1 cellular context compared by ENCODE assay signal in the genomic region with DNA sequence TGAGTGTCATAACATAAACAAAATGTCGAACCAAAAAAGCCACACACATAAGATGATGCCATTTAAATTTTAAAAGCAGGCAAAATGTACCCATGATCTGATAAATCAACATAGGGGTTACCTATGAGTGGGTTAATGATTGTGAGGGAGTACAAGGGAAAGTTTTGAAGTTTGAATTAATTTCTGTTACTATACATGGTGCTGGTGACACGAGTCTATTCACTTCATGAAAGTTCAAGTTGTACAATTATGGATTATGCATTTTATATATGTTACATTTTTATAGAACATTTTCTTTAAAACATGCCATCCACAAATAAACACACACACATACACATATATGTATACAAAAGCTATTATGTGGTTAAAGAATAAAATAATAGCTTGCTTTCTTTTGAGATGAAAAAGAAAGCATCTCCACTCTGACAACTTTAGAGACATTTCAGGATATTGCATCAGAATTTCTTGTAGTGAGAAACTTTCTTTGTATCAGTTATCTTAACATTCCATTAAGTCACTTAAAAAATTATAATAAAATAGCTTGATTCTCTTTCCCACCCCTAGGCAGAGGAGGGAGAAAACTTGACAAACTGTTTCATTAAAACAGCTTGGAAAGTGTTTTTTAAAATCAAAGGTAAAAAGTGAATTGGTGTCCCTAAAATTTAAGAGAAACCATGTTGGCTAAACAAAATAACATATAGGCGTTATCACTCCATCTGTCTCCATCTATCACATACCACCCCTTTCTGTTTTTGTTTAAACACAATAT.
A peak's percentile ranks its signal among the peaks of the same experiment; 100 is the strongest.
TF ChIP-seq lines count a peak whose summit lies in the region.

No MANE protein-coding gene starts in this region.

TF ChIP-seq in K562, 482 proteins besides CTCF, POLR2A, EP300 and RAD21 (continued from another document and continues in another):
- TF ChIP-seq GABPB2 (CRISPR knock-in tag; conservative IDR thresholded peaks at IDR 0.05) (no peak), SAFB (IDR thresholded peaks at IDR 0.05; ENCODE audit: borderline replicate concordance, low read depth, low read length) (no peak), ZNF239 (CRISPR knock-in tag; IDR thresholded peaks at IDR 0.05) (peak; percentile 25; the same call in 1 of the 2 replicates), UBTF (IDR thresholded peaks at IDR 0.05; ENCODE audit: borderline replicate concordance in 1 of 2, low read depth in 2 of 2, low read length in 2 of 2) (no peak), JUN (IDR thresholded peaks at IDR 0.05; ENCODE audit: borderline replicate concordance, low read depth, low read length) (no peak), JUN (CRISPR knock-in tag; IDR thresholded peaks at IDR 0.05; ENCODE audit: borderline replicate concordance) (no peak), BCL6 (CRISPR knock-in tag; IDR thresholded peaks at IDR 0.05) (no peak), ZNF586 (CRISPR knock-in tag; conservative IDR thresholded peaks at IDR 0.05) (no peak), ZNF143 (CRISPR knock-in tag; IDR thresholded peaks at IDR 0.05) (no peak), MTA1 (IDR thresholded peaks at IDR 0.05; ENCODE audit: borderline replicate concordance) (no peak), RBBP5 (IDR thresholded peaks at IDR 0.05; ENCODE audit: borderline replicate concordance, insufficient read depth, low read length, poor library complexity, severe bottlenecking) (no peak), TEAD1 (CRISPR knock-in tag; IDR thresholded peaks at IDR 0.05) (no peak), ZNF57 (CRISPR knock-in tag; IDR thresholded peaks at IDR 0.05) (no peak), ELF4 (CRISPR knock-in tag; IDR thresholded peaks at IDR 0.05) (no peak), MEF2A (IDR thresholded peaks at IDR 0.05; ENCODE audit: control insufficient read depth, low read depth, low read length) (no peak), KLF6 (CRISPR knock-in tag; IDR thresholded peaks at IDR 0.05; ENCODE audit: borderline replicate concordance) (0 out of 2 replicates have a peak, but pooled peaks have one; percentile 62), PML (IDR thresholded peaks at IDR 0.05; ENCODE audit: low read length) (no peak), SMAD3 (CRISPR knock-in tag; conservative IDR thresholded peaks at IDR 0.05) (0 out of 2 replicates have a peak, but pooled peaks have one; percentile 6), MYBL2 (IDR thresholded peaks at IDR 0.05; ENCODE audit: low read depth) (no peak), MYBL2 (CRISPR knock-in tag; IDR thresholded peaks at IDR 0.05; ENCODE audit: borderline replicate concordance) (no peak), RAD51 (IDR thresholded peaks at IDR 0.05; ENCODE audit: borderline replicate concordance, low read depth) (no peak), CEBPG (CRISPR knock-in tag; IDR thresholded peaks at IDR 0.05) (no peak), CEBPG (tag; conservative IDR thresholded peaks at IDR 0.05 in 1 of 2, IDR thresholded peaks at IDR 0.05 in 1 of 2) (peak; percentile 91), ATF4 (CRISPR knock-in tag; IDR thresholded peaks at IDR 0.05) (peak; percentile 90), CBX2 (IDR thresholded peaks at IDR 0.05; ENCODE audit: insufficient read depth, low read length, poor library complexity, severe bottlenecking) (no peak), SP1 (CRISPR knock-in tag; IDR thresholded peaks at IDR 0.05) (no peak), ZNF445 (CRISPR knock-in tag; IDR thresholded peaks at IDR 0.05; ENCODE audit: low read depth) (no peak), ZNF212 (CRISPR knock-in tag; IDR thresholded peaks at IDR 0.05) (no peak), REST (CRISPR knock-in tag; IDR thresholded peaks at IDR 0.05; ENCODE audit: low read depth) (no peak), ZFPM2 (CRISPR knock-in tag; IDR thresholded peaks at IDR 0.05) (no peak)
- TF ChIP-seq, protein P1, sequence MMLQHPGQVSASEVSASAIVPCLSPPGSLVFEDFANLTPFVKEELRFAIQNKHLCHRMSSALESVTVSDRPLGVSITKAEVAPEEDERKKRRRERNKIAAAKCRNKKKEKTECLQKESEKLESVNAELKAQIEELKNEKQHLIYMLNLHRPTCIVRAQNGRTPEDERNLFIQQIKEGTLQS (IDR thresholded peaks at IDR 0.05) = peak; percentile 24; the same call in 1 of the 2 replicates
- TF ChIP-seq, protein P1 (CRISPR knock-in tag; conservative IDR thresholded peaks at IDR 0.05) = no peak
- TF ChIP-seq, protein P2, sequence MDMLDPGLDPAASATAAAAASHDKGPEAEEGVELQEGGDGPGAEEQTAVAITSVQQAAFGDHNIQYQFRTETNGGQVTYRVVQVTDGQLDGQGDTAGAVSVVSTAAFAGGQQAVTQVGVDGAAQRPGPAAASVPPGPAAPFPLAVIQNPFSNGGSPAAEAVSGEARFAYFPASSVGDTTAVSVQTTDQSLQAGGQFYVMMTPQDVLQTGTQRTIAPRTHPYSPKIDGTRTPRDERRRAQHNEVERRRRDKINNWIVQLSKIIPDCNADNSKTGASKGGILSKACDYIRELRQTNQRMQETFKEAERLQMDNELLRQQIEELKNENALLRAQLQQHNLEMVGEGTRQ (CRISPR knock-in tag; IDR thresholded peaks at IDR 0.05) = no peak
- TF ChIP-seq, protein P3, sequence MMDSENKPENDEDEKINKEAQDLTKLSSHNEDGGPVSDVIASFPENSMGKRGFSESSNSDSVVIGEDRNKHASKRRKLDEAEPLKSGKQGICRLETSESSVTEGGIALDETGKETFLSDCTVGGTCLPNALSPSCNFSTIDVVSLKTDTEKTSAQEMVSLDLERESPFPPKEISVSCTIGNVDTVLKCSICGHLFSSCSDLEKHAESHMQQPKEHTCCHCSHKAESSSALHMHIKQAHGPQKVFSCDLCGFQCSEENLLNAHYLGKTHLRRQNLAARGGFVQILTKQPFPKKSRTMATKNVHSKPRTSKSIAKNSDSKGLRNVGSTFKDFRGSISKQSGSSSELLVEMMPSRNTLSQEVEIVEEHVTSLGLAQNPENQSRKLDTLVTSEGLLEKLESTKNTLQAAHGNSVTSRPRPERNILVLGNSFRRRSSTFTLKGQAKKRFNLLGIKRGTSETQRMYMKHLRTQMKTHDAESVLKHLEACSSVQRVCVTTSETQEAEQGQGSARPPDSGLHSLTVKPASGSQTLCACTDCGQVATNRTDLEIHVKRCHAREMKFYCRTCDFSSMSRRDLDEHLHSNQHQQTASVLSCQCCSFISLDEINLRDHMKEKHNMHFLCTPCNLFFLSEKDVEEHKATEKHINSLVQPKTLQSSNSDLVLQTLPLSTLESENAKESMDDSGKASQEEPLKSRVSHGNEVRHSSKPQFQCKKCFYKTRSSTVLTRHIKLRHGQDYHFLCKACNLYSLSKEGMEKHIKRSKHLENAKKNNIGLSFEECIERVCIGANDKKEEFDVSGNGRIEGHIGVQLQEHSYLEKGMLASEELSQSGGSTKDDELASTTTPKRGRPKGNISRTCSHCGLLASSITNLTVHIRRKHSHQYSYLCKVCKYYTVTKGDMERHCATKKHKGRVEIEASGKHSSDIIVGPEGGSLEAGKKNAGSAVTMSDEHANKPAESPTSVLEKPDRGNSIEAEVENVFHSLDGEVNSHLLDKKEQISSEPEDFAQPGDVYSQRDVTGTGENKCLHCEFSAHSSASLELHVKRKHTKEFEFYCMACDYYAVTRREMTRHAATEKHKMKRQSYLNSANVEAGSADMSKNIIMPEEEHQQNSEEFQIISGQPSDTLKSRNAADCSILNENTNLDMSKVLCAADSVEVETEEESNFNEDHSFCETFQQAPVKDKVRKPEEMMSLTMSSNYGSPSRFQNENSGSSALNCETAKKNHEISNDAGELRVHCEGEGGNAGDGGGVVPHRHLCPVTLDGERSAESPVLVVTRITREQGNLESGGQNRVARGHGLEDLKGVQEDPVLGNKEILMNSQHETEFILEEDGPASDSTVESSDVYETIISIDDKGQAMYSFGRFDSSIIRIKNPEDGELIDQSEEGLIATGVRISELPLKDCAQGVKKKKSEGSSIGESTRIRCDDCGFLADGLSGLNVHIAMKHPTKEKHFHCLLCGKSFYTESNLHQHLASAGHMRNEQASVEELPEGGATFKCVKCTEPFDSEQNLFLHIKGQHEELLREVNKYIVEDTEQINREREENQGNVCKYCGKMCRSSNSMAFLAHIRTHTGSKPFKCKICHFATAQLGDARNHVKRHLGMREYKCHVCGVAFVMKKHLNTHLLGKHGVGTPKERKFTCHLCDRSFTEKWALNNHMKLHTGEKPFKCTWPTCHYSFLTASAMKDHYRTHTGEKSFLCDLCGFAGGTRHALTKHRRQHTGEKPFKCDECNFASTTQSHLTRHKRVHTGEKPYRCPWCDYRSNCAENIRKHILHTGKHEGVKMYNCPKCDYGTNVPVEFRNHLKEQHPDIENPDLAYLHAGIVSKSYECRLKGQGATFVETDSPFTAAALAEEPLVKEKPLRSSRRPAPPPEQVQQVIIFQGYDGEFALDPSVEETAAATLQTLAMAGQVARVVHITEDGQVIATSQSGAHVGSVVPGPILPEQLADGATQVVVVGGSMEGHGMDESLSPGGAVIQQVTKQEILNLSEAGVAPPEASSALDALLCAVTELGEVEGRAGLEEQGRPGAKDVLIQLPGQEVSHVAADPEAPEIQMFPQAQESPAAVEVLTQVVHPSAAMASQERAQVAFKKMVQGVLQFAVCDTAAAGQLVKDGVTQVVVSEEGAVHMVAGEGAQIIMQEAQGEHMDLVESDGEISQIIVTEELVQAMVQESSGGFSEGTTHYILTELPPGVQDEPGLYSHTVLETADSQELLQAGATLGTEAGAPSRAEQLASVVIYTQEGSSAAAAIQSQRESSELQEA (IDR thresholded peaks at IDR 0.05; ENCODE audit: low read depth) = no peak
- TF ChIP-seq, protein P4, sequence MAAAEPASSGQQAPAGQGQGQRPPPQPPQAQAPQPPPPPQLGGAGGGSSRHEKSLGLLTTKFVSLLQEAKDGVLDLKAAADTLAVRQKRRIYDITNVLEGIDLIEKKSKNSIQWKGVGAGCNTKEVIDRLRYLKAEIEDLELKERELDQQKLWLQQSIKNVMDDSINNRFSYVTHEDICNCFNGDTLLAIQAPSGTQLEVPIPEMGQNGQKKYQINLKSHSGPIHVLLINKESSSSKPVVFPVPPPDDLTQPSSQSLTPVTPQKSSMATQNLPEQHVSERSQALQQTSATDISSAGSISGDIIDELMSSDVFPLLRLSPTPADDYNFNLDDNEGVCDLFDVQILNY (CRISPR knock-in tag; IDR thresholded peaks at IDR 0.05) = no peak
- TF ChIP-seq, protein P5, sequence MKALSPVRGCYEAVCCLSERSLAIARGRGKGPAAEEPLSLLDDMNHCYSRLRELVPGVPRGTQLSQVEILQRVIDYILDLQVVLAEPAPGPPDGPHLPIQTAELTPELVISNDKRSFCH (CRISPR knock-in tag; IDR thresholded peaks at IDR 0.05) = no peak
- TF ChIP-seq, protein P5 (tag; IDR thresholded peaks at IDR 0.05) = no peak
- TF ChIP-seq, protein P6, sequence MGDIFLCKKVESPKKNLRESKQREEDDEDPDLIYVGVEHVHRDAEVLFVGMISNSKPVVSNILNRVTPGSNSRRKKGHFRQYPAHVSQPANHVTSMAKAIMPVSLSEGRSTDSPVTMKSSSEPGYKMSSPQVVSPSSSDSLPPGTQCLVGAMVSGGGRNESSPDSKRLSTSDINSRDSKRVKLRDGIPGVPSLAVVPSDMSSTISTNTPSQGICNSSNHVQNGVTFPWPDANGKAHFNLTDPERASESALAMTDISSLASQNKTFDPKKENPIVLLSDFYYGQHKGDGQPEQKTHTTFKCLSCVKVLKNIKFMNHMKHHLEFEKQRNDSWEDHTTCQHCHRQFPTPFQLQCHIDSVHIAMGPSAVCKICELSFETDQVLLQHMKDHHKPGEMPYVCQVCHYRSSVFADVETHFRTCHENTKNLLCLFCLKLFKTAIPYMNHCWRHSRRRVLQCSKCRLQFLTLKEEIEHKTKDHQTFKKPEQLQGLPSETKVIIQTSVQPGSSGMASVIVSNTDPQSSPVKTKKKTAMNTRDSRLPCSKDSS (IDR thresholded peaks at IDR 0.05; ENCODE audit: low read depth, partially characterized antibody) = no peak
